18 cellular contexts compared by ENCODE assay signal in the genomic region with DNA sequence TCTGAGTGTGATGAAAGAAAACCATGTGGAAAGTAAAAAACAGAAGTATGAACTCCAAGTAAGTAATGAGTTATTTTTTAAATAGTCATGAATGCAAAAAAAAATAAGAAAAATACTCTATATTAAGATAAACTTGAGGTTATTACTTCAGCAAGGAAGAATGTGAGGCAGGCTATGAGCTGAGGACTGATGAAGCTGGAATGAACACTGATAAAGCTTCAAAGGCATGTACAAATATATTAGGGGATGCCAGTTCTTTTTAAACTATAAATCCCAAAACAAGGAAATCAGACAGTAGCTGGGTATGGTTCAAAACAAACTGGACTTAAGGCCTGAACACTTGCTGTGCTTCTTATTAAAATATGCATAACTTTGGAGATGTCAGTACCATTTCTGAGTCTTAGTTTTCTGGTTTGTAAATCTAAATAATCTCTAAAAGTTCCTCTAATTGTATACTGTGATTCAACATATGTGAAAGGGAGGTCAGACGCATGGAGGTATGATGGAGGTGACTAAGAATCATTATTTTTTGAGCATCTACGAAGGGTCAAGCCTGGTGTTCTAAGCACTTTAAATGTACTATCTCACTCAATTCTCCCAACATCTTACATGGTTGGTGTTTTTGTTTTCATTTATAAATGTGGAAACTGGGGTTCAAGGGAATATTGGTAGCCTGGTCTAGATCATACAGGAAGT. TPM values are rescaled to one million over a fixed set of nuclear protein-coding genes. Genes with fewer than 3 reads are reported as not detected.
A peak's percentile ranks its signal among the peaks of the same experiment; 100 is the strongest.
DNase-seq lines count a peak whose midpoint lies in the region; ATAC-seq and TF ChIP-seq lines count a peak whose summit lies in the region.
"Had no signal": no experiment of that assay in that cellular context is flagged by ENCODE, and none has a peak within 500 bp of the region (broad histone marks: within the 10 kb centered on the region; RNA-seq: fewer than 3 reads in every experiment).

No MANE protein-coding gene starts in this region.

- ATAC-seq in left lung (peak; percentile 67), HG02852 (IDR thresholded peaks at IDR 0.05; ENCODE audit: unreplicated experiment) (no peak), HG02763 (IDR thresholded peaks at IDR 0.05; ENCODE audit: unreplicated experiment) (no peak)
- ATAC-seq: activated CD8-positive, alpha-beta T cell treated with anti-CD3 and anti-CD28 coated beads, Interleukin-2, amount 10 ng/mL, durations not matched to agents 7 days and 5 days; activated T-cell treated with anti-CD3 and anti-CD28 coated beads, Interleukin-2, amount 50 U/mL, for 72 hours had no signal

- in situ Hi-C loops in astrocyte of the spinal cord (cut with HindIII; ENCODE audit: low sequenced_read_pairs), result no loop called here

- H3K27me3 ChIP-seq in left lung, result no peaks in the 10 kb centered on the region
- H3K27me3 ChIP-seq: uterus had no signal

- H3K27ac ChIP-seq in left lung, result no peak overlapping the region
- H3K27ac ChIP-seq: SJCRH30 had no signal

- H3K36me3 ChIP-seq in left lung, result no peaks in the 10 kb centered on the region
- H3K36me3 ChIP-seq: SJCRH30, uterus had no signal

- H3K4me3 ChIP-seq in astrocyte of the spinal cord (ENCODE audit: low read depth, low read length) (no peak overlapping the region), left lung (no peak overlapping the region)
- H3K4me3 ChIP-seq: SJCRH30, uterus had no signal

- DNase-seq in A172 (ENCODE audit: low spot score), result peak; percentile 56
- peak; percentile 40 for DNase-seq in GM03348 (ENCODE audit: low spot score)
- peak; percentile 62 for DNase-seq in astrocyte of the spinal cord (ENCODE audit: low read depth, low spot score)
- DNase-seq in left lung, result no peak
- DNase-seq in GOT3 (lab: John Stamatoyannopoulos, UW), result no peak
- DNase-seq in activated CD4-positive, CD25-positive, alpha-beta regulatory T cell (lab: John Stamatoyannopoulos, UW), result no peak
- DNase-seq: activated B cell treated with CpG ODN at 0.5 μM for 24 hours; activated CD8-positive, alpha-beta T cell treated with anti-CD3 and anti-CD28 coated beads, Interleukin-2, amount 10 ng/mL, durations not matched to agents 7 days and 5 days; activated naive CD8-positive, alpha-beta T cell treated with anti-CD3 and anti-CD28 coated beads, Interleukin-2, amount 10 ng/mL, durations not matched to agents 7 days and 5 days; activated T-cell treated with anti-CD3 and anti-CD28 coated beads, Interleukin-2, amount 50 U/mL, for 72 hours; NCI-H69; SJCRH30; uterus had no signal

- intact Hi-C loops in left lung (cut with DNase I), result no loop called here

- H3K9me3 ChIP-seq in left lung, result no peaks in the 10 kb centered on the region
- H3K9me3 ChIP-seq: SJCRH30, uterus had no signal

- no peak for TF ChIP-seq CTCF in astrocyte of the spinal cord (IDR thresholded peaks at IDR 0.05; ENCODE audit: low read depth, low read length)
- no peak for TF ChIP-seq CTCF in left lung (IDR thresholded peaks at IDR 0.05)

- no peaks in the 10 kb centered on the region for H3K4me1 ChIP-seq in left lung
- H3K4me1 ChIP-seq: SJCRH30, uterus had no signal

RNA-seq across cellular contexts. Expression of a gene that starts 59.7 kb away (rescaled TPM):
- not detected in 2 replicates for total RNA-seq in A172 (2014; rRNA removed; shearing (Covaris generic))
- 1 to 10 TPM; 7.7 to 8.9 TPM for total RNA-seq in left lung
- total RNA-seq: activated B cell treated with CpG ODN at 0.5 μM for 24 hours; activated CD8-positive, alpha-beta T cell treated with anti-CD3 and anti-CD28 coated beads, Interleukin-2, amount 10 ng/mL, durations not matched to agents 7 days and 5 days; activated naive CD8-positive, alpha-beta T cell treated with anti-CD3 and anti-CD28 coated beads, Interleukin-2, amount 10 ng/mL, durations not matched to agents 7 days and 5 days; activated T-cell treated with anti-CD3 and anti-CD28 coated beads, Interleukin-2, amount 50 U/mL, for 72 hours; chondrocyte; OCI-LY7; T-helper 2 cell treated with Interferon-gamma antibody and Interleukin-4, amounts not matched to agents 100 ng/mL and 5 ng/mL, for 36 hours had no signal

Comparison
In these comparisons a context has a peak if more than half of its experiments do, and no peak if none do; other contexts are left out.
1. DNase-seq: peak in A172 (single experiment), GM03348 (single experiment) and astrocyte of the spinal cord (single experiment); none in left lung (0 of 2), GOT3 (single experiment) and activated CD4-positive, CD25-positive, alpha-beta regulatory T cell (0 of 4).